Comparison of ENCODE assay signal across 1 cellular context in the genomic region with DNA sequence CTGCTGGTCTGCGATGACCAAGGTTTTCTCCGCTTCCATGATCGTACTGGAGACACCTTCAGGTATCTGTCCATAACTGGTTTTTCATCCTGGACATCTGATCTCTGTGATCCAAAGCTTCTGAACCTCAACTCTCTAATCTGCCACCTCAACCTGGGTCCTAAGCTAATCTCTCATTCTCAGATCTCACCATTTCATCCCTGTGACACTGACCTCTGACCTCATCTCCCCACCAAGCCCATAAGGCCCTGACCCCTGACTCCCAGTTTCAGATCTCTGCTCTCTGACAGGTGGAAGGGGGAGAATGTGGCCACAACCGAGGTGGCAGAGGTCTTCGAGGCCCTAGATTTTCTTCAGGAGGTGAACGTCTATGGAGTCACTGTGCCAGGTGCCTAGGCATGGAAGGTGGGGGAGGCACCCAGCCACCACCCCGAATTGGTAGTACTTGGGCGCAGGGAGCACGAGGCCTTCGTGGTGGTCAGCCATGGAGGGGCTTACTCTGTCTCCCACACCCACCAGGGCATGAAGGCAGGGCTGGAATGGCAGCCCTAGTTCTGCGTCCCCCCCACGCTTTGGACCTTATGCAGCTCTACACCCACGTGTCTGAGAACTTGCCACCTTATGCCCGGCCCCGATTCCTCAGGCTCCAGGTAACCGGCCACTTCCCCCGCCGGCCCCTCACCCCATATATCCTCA.
TF ChIP-seq lines count a peak whose summit lies in the region.

No MANE protein-coding gene starts in this region.

TF ChIP-seq in K562, 482 proteins besides CTCF, POLR2A, EP300 and RAD21 (continued from another document and continues in another):
- TF ChIP-seq SOX6 (IDR thresholded peaks at IDR 0.05): no peak
- TF ChIP-seq HMG20A (CRISPR knock-in tag; conservative IDR thresholded peaks at IDR 0.05): no peak
- TF ChIP-seq CBFA2T2 (conservative IDR thresholded peaks at IDR 0.05): peak; percentile 91
- 0 out of 2 replicates have a peak, but pooled peaks have one; percentile 24 for TF ChIP-seq SMARCA4 (IDR thresholded peaks at IDR 0.05)
- no peak for TF ChIP-seq GTF2A2 (tag; IDR thresholded peaks at IDR 0.05)
- TF ChIP-seq MYBL2 (IDR thresholded peaks at IDR 0.05; ENCODE audit: low read depth): no peak
- TF ChIP-seq MYBL2 (CRISPR knock-in tag; IDR thresholded peaks at IDR 0.05; ENCODE audit: borderline replicate concordance): no peak
- no peak for TF ChIP-seq U2AF1 (optimal IDR thresholded peaks at IDR 0.05; ENCODE audit: low read depth, low read length)
- no peak for TF ChIP-seq ZBTB17 (CRISPR knock-in tag; IDR thresholded peaks at IDR 0.05)
- TF ChIP-seq NR2C2 (CRISPR knock-in tag; IDR thresholded peaks at IDR 0.05): no peak
- TF ChIP-seq NR2C2 (tag; IDR thresholded peaks at IDR 0.05): peak; percentile 42; the same call in 1 of the 2 replicates
- TF ChIP-seq MXI1 (IDR thresholded peaks at IDR 0.05; ENCODE audit: low read depth, low read length): no peak
- TF ChIP-seq CCNT2 (IDR thresholded peaks at IDR 0.05; ENCODE audit: borderline replicate concordance, extremely low read depth, insufficient read length, low read depth, low read length): peak; percentile 23
- TF ChIP-seq, protein P1, sequence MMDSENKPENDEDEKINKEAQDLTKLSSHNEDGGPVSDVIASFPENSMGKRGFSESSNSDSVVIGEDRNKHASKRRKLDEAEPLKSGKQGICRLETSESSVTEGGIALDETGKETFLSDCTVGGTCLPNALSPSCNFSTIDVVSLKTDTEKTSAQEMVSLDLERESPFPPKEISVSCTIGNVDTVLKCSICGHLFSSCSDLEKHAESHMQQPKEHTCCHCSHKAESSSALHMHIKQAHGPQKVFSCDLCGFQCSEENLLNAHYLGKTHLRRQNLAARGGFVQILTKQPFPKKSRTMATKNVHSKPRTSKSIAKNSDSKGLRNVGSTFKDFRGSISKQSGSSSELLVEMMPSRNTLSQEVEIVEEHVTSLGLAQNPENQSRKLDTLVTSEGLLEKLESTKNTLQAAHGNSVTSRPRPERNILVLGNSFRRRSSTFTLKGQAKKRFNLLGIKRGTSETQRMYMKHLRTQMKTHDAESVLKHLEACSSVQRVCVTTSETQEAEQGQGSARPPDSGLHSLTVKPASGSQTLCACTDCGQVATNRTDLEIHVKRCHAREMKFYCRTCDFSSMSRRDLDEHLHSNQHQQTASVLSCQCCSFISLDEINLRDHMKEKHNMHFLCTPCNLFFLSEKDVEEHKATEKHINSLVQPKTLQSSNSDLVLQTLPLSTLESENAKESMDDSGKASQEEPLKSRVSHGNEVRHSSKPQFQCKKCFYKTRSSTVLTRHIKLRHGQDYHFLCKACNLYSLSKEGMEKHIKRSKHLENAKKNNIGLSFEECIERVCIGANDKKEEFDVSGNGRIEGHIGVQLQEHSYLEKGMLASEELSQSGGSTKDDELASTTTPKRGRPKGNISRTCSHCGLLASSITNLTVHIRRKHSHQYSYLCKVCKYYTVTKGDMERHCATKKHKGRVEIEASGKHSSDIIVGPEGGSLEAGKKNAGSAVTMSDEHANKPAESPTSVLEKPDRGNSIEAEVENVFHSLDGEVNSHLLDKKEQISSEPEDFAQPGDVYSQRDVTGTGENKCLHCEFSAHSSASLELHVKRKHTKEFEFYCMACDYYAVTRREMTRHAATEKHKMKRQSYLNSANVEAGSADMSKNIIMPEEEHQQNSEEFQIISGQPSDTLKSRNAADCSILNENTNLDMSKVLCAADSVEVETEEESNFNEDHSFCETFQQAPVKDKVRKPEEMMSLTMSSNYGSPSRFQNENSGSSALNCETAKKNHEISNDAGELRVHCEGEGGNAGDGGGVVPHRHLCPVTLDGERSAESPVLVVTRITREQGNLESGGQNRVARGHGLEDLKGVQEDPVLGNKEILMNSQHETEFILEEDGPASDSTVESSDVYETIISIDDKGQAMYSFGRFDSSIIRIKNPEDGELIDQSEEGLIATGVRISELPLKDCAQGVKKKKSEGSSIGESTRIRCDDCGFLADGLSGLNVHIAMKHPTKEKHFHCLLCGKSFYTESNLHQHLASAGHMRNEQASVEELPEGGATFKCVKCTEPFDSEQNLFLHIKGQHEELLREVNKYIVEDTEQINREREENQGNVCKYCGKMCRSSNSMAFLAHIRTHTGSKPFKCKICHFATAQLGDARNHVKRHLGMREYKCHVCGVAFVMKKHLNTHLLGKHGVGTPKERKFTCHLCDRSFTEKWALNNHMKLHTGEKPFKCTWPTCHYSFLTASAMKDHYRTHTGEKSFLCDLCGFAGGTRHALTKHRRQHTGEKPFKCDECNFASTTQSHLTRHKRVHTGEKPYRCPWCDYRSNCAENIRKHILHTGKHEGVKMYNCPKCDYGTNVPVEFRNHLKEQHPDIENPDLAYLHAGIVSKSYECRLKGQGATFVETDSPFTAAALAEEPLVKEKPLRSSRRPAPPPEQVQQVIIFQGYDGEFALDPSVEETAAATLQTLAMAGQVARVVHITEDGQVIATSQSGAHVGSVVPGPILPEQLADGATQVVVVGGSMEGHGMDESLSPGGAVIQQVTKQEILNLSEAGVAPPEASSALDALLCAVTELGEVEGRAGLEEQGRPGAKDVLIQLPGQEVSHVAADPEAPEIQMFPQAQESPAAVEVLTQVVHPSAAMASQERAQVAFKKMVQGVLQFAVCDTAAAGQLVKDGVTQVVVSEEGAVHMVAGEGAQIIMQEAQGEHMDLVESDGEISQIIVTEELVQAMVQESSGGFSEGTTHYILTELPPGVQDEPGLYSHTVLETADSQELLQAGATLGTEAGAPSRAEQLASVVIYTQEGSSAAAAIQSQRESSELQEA (IDR thresholded peaks at IDR 0.05; ENCODE audit: low read depth): no peak
- no peak for TF ChIP-seq HNRNPUL1 (IDR thresholded peaks at IDR 0.05; ENCODE audit: low read length)
- TF ChIP-seq CBFA2T3 (IDR thresholded peaks at IDR 0.05): peak; percentile 95
- TF ChIP-seq, protein P2, sequence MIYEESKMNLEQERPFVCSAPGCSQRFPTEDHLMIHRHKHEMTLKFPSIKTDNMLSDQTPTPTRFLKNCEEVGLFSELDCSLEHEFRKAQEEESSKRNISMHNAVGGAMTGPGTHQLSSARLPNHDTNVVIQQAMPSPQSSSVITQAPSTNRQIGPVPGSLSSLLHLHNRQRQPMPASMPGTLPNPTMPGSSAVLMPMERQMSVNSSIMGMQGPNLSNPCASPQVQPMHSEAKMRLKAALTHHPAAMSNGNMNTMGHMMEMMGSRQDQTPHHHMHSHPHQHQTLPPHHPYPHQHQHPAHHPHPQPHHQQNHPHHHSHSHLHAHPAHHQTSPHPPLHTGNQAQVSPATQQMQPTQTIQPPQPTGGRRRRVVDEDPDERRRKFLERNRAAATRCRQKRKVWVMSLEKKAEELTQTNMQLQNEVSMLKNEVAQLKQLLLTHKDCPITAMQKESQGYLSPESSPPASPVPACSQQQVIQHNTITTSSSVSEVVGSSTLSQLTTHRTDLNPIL (CRISPR knock-in tag; IDR thresholded peaks at IDR 0.05): no peak
- no peak for TF ChIP-seq ZBED1 (IDR thresholded peaks at IDR 0.05)
- no peak for TF ChIP-seq ELF4 (CRISPR knock-in tag; IDR thresholded peaks at IDR 0.05)
- TF ChIP-seq ZNF174 (CRISPR knock-in tag; IDR thresholded peaks at IDR 0.05): no peak
- TF ChIP-seq SMAD3 (CRISPR knock-in tag; conservative IDR thresholded peaks at IDR 0.05): no peak
- no peak for TF ChIP-seq HDAC3 (IDR thresholded peaks at IDR 0.05; ENCODE audit: borderline replicate concordance, partially characterized antibody)
- peak; percentile 39; the same call in 1 of the 2 replicates for TF ChIP-seq ESRRA (IDR thresholded peaks at IDR 0.05; ENCODE audit: borderline replicate concordance, low read depth)
- TF ChIP-seq PPARD (CRISPR knock-in tag; IDR thresholded peaks at IDR 0.05): no peak
- no peak for TF ChIP-seq JUN (IDR thresholded peaks at IDR 0.05; ENCODE audit: borderline replicate concordance, low read depth, low read length)
- TF ChIP-seq JUN (CRISPR knock-in tag; IDR thresholded peaks at IDR 0.05; ENCODE audit: borderline replicate concordance): no peak
- no peak for TF ChIP-seq ZNF316 (IDR thresholded peaks at IDR 0.05)
- TF ChIP-seq BDP1 (IDR thresholded peaks at IDR 0.05; ENCODE audit: insufficient read depth, insufficient read length): no peak
- TF ChIP-seq NR2C1 (IDR thresholded peaks at IDR 0.05): peak; percentile 79
- TF ChIP-seq NR2C1 (tag; IDR thresholded peaks at IDR 0.05): peak; percentile 85
- TF ChIP-seq ZNF253 (CRISPR knock-in tag; conservative IDR thresholded peaks at IDR 0.05): no peak
- TF ChIP-seq PREB (CRISPR knock-in tag; IDR thresholded peaks at IDR 0.05): no peak
- no peak for TF ChIP-seq ELF1 (tag; IDR thresholded peaks at IDR 0.05)
- TF ChIP-seq FOSL1 (tag; conservative IDR thresholded peaks at IDR 0.05): peak; percentile 23; the same call in 1 of the 2 replicates
- peak; percentile 87 for TF ChIP-seq TCF3 (CRISPR knock-in tag; IDR thresholded peaks at IDR 0.05)
- no peak for TF ChIP-seq ZNF217 (CRISPR knock-in tag; IDR thresholded peaks at IDR 0.05)
- TF ChIP-seq KLF1 (tag; IDR thresholded peaks at IDR 0.05): no peak
- 0 out of 2 replicates have a peak, but pooled peaks have one; percentile 23 for TF ChIP-seq SMAD4 (CRISPR knock-in tag; conservative IDR thresholded peaks at IDR 0.05)
- no peak for TF ChIP-seq ZKSCAN8 (CRISPR knock-in tag; IDR thresholded peaks at IDR 0.05)
- TF ChIP-seq, protein P3, sequence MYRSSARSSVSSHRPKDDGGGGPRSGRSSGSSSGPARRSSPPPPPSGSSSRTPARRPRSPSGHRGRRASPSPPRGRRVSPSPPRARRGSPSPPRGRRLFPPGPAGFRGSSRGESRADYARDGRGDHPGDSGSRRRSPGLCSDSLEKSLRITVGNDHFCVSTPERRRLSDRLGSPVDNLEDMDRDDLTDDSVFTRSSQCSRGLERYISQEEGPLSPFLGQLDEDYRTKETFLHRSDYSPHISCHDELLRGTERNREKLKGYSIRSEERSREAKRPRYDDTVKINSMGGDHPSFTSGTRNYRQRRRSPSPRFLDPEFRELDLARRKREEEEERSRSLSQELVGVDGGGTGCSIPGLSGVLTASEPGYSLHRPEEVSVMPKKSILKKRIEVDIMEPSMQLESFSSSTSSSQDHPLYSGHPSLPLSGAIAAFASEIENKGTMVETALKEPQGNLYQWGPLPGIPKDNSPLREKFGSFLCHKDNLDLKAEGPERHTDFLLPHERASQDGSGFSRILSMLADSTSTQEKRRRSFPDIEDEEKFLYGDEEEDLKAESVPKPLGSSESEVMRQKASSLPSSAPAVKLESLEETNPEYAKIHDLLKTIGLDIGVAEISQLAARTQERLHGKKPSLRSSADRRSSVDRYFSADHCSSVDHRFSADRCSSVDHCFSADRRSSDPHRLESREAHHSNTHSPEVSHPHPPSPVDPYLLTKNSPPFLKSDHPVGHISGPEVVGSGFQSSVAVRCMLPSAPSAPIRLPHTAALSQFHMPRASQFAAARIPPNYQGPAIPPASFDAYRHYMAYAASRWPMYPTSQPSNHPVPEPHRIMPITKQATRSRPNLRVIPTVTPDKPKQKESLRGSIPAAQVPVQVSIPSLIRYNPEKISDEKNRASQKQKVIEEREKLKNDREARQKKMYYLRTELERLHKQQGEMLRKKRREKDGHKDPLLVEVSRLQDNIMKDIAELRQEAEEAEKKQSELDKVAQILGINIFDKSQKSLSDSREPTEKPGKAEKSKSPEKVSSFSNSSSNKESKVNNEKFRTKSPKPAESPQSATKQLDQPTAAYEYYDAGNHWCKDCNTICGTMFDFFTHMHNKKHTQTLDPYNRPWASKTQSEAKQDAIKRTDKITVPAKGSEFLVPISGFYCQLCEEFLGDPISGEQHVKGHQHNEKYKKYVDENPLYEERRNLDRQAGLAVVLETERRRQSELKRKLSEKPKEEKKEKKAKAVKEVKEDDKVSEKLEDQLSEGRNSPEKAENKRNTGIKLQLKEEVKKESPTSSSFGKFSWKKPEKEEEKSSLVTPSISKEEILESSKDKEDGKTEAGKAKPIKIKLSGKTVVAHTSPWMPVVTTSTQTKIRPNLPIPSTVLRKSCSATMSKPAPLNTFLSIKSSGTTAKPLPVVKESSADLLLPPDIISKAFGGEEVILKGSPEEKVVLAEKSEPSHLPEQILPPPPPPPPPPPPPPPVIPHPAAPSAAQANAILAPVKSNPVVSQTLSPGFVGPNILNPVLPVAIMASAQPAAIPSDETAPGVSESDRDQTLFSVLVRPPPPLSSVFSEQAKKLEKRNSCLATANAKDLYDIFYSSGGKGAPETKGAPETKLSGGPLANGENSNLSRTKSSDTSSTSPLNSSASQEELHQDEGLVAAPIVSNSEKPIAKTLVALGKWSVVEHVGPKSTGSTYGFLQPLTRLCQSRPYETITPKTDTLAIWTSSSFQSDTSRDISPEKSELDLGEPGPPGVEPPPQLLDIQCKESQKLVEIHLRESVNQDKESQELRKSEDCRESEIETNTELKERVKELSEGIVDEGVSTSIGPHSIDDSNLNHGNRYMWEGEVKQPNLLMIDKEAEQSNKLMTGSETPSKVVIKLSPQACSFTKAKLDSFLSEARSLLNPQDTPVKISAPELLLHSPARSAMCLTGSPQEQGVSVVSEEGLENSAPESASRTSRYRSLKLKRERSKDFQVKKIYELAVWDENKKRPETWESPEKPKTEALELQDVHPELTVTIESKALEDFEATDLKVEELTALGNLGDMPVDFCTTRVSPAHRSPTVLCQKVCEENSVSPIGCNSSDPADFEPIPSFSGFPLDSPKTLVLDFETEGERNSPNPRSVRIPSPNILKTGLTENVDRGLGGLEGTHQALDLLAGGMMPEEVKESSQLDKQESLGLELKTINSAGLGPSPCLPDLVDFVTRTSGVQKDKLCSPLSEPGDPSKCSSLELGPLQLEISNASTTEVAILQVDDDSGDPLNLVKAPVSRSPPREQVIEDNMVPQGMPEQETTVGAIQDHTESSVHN (IDR thresholded peaks at IDR 0.05; ENCODE audit: borderline replicate concordance in 1 of 2, low read depth in 1 of 2): no peak
- peak; percentile 61; the same call in 1 of the 2 replicates for TF ChIP-seq POLR2AphosphoS5 (IDR thresholded peaks at IDR 0.05; ENCODE audit: control insufficient read depth, insufficient read depth, low read depth, low read length)
- TF ChIP-seq ETS1 (conservative IDR thresholded peaks at IDR 0.05; ENCODE audit: control insufficient read depth, low read depth, low read length): no peak
- TF ChIP-seq STAT5A (IDR thresholded peaks at IDR 0.05; ENCODE audit: borderline replicate concordance, low read length): peak; percentile 64; the same call in 1 of the 2 replicates
- TF ChIP-seq NR1H2 (CRISPR knock-in tag; IDR thresholded peaks at IDR 0.05): no peak
